25 cellular contexts compared by ENCODE assay signal in the genomic region with DNA sequence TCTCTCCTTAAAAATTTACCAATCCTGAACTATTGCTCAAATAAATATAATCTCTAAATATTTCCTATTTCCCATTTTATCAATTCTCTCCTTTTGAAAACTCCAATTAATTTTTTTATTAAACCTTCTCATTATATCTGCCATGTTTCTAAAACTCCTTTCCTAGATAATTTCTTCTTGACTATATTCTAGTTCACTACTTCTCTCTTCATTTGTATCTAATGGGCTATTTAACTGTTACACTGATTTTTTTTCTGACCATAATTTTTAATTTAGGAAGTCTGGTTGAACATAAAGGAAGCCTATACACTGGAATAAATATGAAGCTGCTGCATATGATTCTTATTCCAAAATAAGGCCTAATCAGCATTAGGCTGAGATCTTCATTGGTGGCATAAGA.
"Had no signal": no experiment of that assay in that cellular context is flagged by ENCODE, and none has a peak within 500 bp of the region (broad histone marks: within the 10 kb centered on the region; RNA-seq: fewer than 3 reads in every experiment).

No MANE protein-coding gene starts in this region.

- H3K27ac ChIP-seq: neutrophil, pancreas, psoas muscle, right lobe of liver, sigmoid colon, stomach, thoracic aorta, thyroid gland, tibial nerve, upper lobe of left lung, vagina had no signal

- H3K36me3 ChIP-seq: neutrophil, pancreas, right lobe of liver, sigmoid colon, thoracic aorta, thyroid gland, upper lobe of left lung, vagina had no signal

- H3K27me3 ChIP-seq: neutrophil, pancreas, right lobe of liver, sigmoid colon, stomach, thyroid gland, tibial nerve, upper lobe of left lung, vagina had no signal

- H3K4me1 ChIP-seq: pancreas, psoas muscle, right lobe of liver, sigmoid colon, stomach, thyroid gland, tibial nerve, upper lobe of left lung, vagina had no signal

- FAIRE-seq: pancreas, small intestine, urothelium cell line had no signal

- H3K9me3 ChIP-seq: neutrophil, pancreas, thyroid gland had no signal

- ATAC-seq: natural killer cell treated with Interleukin-12 subunit alpha and Interleukin-12 subunit beta and Interleukin-15 and Interleukin-18, amount 100 ng/mL, for 72 hours; pancreas; psoas muscle; right cardiac atrium; right lobe of liver; stimulated activated effector memory CD8-positive, alpha-beta T cell treated with anti-CD3 and anti-CD28 coated beads, Interleukin-12 subunit alpha, Interleukin-12 subunit beta, amount 100 ng/mL, for 72 hours; stimulated activated naive B cell treated with anti-CD40 and anti-IgM and Interleukin-4, amounts not matched to agents 10 μg/mL and 1 μg/mL and 100 μg/mL, for 72 hours had no signal

- DNase-seq: nephron progenitor cell; nucleus accumbens; pancreas; psoas muscle; right cardiac atrium; right lobe of liver; sigmoid colon; small intestine; stimulated activated CD4-positive, alpha-beta T cell treated with anti-CD3 and anti-CD28 coated beads, Interleukin-15, amount 100 ng/mL, for 24 hours; stimulated activated CD4-positive, alpha-beta T cell treated with anti-CD3 and anti-CD28 coated beads, Interleukin-2, amount 100 ng/mL, for 24 hours; stimulated activated CD4-positive, alpha-beta T cell treated with anti-CD3 and anti-CD28 coated beads, Interleukin-2, amount 100 ng/mL, for 48 hours; stimulated activated CD4-positive, alpha-beta T cell treated with anti-CD3 and anti-CD28 coated beads, Interleukin-4, amount 100 ng/mL, for 24 hours; stimulated activated naive B cell treated with anti-CD40 and anti-IgM and Interleukin-4, amounts not matched to agents 10 μg/mL and 1 μg/mL and 100 μg/mL, for 72 hours; stimulated activated naive CD4-positive, alpha-beta T cell treated with Interleukin-2 at 50 U/mL for 16 hours; stomach; thyroid gland; trophoblast cell; upper lobe of left lung had no signal

- H3K4me3 ChIP-seq: pancreas, psoas muscle, right lobe of liver, sigmoid colon, stomach, thoracic aorta, thyroid gland, tibial nerve, upper lobe of left lung, vagina had no signal
